In genomic region chr11:65640483-65641207, GRCh38 we compare ENCODE assay signal across 8 cellular contexts. TPM values are rescaled to one million over a fixed set of nuclear protein-coding genes. Genes with fewer than 3 reads are reported as not detected.
A peak's percentile ranks its signal among the peaks of the same experiment; 100 is the strongest.
DNase-seq lines count a peak whose midpoint lies in the region; FAIRE-seq and TF ChIP-seq lines count a peak whose summit lies in the region.

No MANE protein-coding gene starts in this region.

- H2AFZ ChIP-seq in OCI-LY1 (ENCODE audit: low read length) (no peak overlapping the region), neuronal stem cell (ENCODE audit: low read length) (no peak overlapping the region)

- no peak overlapping the region for H3K4ac ChIP-seq in neuronal stem cell (ENCODE audit: low read length)

- DNase-seq in GF-D8 (lab: John Stamatoyannopoulos, UW): peak; percentile 91
- DNase-seq in neuronal stem cell (ENCODE audit: low spot score): no peak
- DNase-seq in HCEC 1CT: no peak
- DNase-seq in HTR-8/SVneo (ENCODE audit: insufficient read length, low spot score): no peak
- no peak for DNase-seq in DMS153 (lab: John Stamatoyannopoulos, UW)
- no peak for DNase-seq in NCI-H345 (lab: John Stamatoyannopoulos, UW)

- no peak overlapping the region for H4K91ac ChIP-seq in neuronal stem cell (ENCODE audit: low read depth, low read length, poor library complexity)

- peak overlapping the region; percentile 89 for H2AK5ac ChIP-seq in neuronal stem cell (ENCODE audit: low read depth, low read length)

- H3K27ac ChIP-seq in OCI-LY1 (ENCODE audit: low read depth, low read length, poor library complexity, severe bottlenecking) (peak overlapping the region; percentile 97), cingulate gyrus (ENCODE audit: low read depth, low read length) (peak overlapping the region; percentile 69), neuronal stem cell (replicated peaks; ENCODE audit: low read length) (no peak overlapping the region)

- H3K9me2 ChIP-seq in OCI-LY1 (ENCODE audit: low read depth, low read length): no peaks in the 10 kb centered on the region

- H2BK15ac ChIP-seq in neuronal stem cell (ENCODE audit: low read length): peak overlapping the region; percentile 30

- H3K9ac ChIP-seq in OCI-LY1 (ENCODE audit: low read length) (peak overlapping the region; percentile 68), neuronal stem cell (ENCODE audit: low read depth, low read length, poor library complexity) (no peak overlapping the region)

- no peak overlapping the region for H3K18ac ChIP-seq in neuronal stem cell (ENCODE audit: low read length)

- H3K4me2 ChIP-seq in OCI-LY1 (ENCODE audit: low read length): peak overlapping the region; percentile 93
- no peak overlapping the region for H3K4me2 ChIP-seq in neuronal stem cell (ENCODE audit: insufficient read depth, low read length, poor library complexity, severe bottlenecking)

- no CpG with 5 or more reads among the region's 33 CpGs for WGBS in neuronal stem cell (ENCODE audit: extremely low coverage in 2 of 2, insufficient read length in 2 of 2, insufficient replicate concordance in 1 of 2), 2 donors

- H2BK120ac ChIP-seq in neuronal stem cell (ENCODE audit: low read depth, low read length): no peak overlapping the region

- H3K14ac ChIP-seq in neuronal stem cell (ENCODE audit: low read length): peak overlapping the region; percentile 8

- H3K79me1 ChIP-seq in neuronal stem cell (ENCODE audit: low read depth, low read length): peaks cover 8% of the 10 kb centered on the region

- H3K36me3 ChIP-seq in OCI-LY1 (ENCODE audit: insufficient read depth, low read length) (peaks cover 49% of the 10 kb centered on the region), neuronal stem cell (replicated peaks in 1 of 2; ENCODE audit: control insufficient read depth in 2 of 2, insufficient read depth in 2 of 2, low read length in 2 of 2) (peaks cover 14 to 35% of the 10 kb centered on the region in 2 donors)

- H3K9me3 ChIP-seq in OCI-LY1 (ENCODE audit: low read length) (no peaks in the 10 kb centered on the region), neuronal stem cell (replicated peaks in 1 of 2; ENCODE audit: control insufficient read depth in 2 of 2, insufficient read depth in 1 of 2, low read depth in 1 of 2, low read length in 2 of 2) (no peaks in the 10 kb centered on the region)

- no peak for TF ChIP-seq CTCF in OCI-LY1 (IDR thresholded peaks at IDR 0.05; ENCODE audit: low read length)

- H3K4me1 ChIP-seq in OCI-LY1 (ENCODE audit: insufficient read depth, low read length, severe bottlenecking): peaks cover 37% of the 10 kb centered on the region
- H3K4me1 ChIP-seq in neuronal stem cell (ENCODE audit: control insufficient read depth in 2 of 2, insufficient read depth in 1 of 2, low read depth in 1 of 2, low read length in 2 of 2): peaks cover 16 to 25% of the 10 kb centered on the region in 2 donors

- H4K8ac ChIP-seq in neuronal stem cell (ENCODE audit: low read depth, low read length): no peak overlapping the region

- FAIRE-seq in HTR-8/SVneo (lab: Jason Lieb, UNC): no peak

- H4K20me1 ChIP-seq in OCI-LY1 (ENCODE audit: insufficient read depth, low read length): no peaks in the 10 kb centered on the region

- no peak overlapping the region for H2BK5ac ChIP-seq in neuronal stem cell (ENCODE audit: low read length)

- H3K23ac ChIP-seq in neuronal stem cell (ENCODE audit: low read depth, low read length, poor library complexity): no peak overlapping the region

- H2BK12ac ChIP-seq in neuronal stem cell (ENCODE audit: low read length): peak overlapping the region; percentile 41

- H3K4me3 ChIP-seq in OCI-LY1 (ENCODE audit: low read depth, low read length, poor library complexity, severe bottlenecking): peak overlapping the region; percentile 88
- no peak overlapping the region for H3K4me3 ChIP-seq in neuronal stem cell (ENCODE audit: low read length in 2 of 2)

- no peaks in the 10 kb centered on the region for H3K79me2 ChIP-seq in OCI-LY1 (ENCODE audit: insufficient read depth, low read length)

- H3F3A ChIP-seq in OCI-LY1 (ENCODE audit: insufficient read depth, low read length): no peaks in the 10 kb centered on the region

- H3K27me3 ChIP-seq in OCI-LY1 (ENCODE audit: insufficient read depth, low read length) (no peaks in the 10 kb centered on the region), neuronal stem cell (ENCODE audit: control insufficient read depth in 3 of 3, insufficient read depth in 3 of 3, low read depth in 1 of 3, low read length in 3 of 3) (peaks cover 0 to 3% (median 0%) of the 10 kb centered on the region in 3 experiments)

RNA-seq across cellular contexts. Expression of gene SIPA1, which starts 2.7 kb away (rescaled TPM):
- polyA plus RNA-seq in neuronal stem cell (2013, experiment 1 of 2): 13.1 TPM
- polyA plus RNA-seq in neuronal stem cell (2013, experiment 2 of 2): 15.5 TPM

RNA-seq across cellular contexts. Expression of gene RELA, which starts 22.1 kb away (rescaled TPM):
- polyA plus RNA-seq in neuronal stem cell (2013, experiment 1 of 2): 26.0 TPM
- 24.2 TPM for polyA plus RNA-seq in neuronal stem cell (2013, experiment 2 of 2)

RNA-seq across cellular contexts. Expression of gene PCNX3, which starts 25.1 kb away (rescaled TPM):
- 11.7 TPM for polyA plus RNA-seq in neuronal stem cell (2013, experiment 1 of 2)
- 11.4 TPM for polyA plus RNA-seq in neuronal stem cell (2013, experiment 2 of 2)

RNA-seq across cellular contexts. Expression of gene MAP3K11, which starts 26.6 kb away (rescaled TPM):
- polyA plus RNA-seq in neuronal stem cell (2013, experiment 1 of 2): 34.0 TPM
- polyA plus RNA-seq in neuronal stem cell (2013, experiment 2 of 2): 32.6 TPM

RNA-seq across cellular contexts. Expression of gene KCNK7, which starts 45.0 kb away (rescaled TPM):
- 0.06 TPM for polyA plus RNA-seq in neuronal stem cell (2013, experiment 1 of 2)
- 0.08 TPM for polyA plus RNA-seq in neuronal stem cell (2013, experiment 2 of 2)
